Comparison of ENCODE assay signal across 8 cellular contexts in genomic region chr19:6125571-6125989, GRCh38. TPM values are rescaled to one million over a fixed set of nuclear protein-coding genes. Genes with fewer than 3 reads are reported as not detected.
DNase-seq lines count a peak whose midpoint lies in the region; ATAC-seq and TF ChIP-seq lines count a peak whose summit lies in the region.

No MANE protein-coding gene starts in this region.

- H3K27me3 ChIP-seq in SJSA1 (replicated peaks): no peaks in the 10 kb centered on the region

- H3K27ac Mint-ChIP-seq in glutamatergic neuron (ENCODE audit: unreplicated experiment): no peak overlapping the region

- peaks cover 3% of the 10 kb centered on the region for H3K9me3 Mint-ChIP-seq in glutamatergic neuron (ENCODE audit: unreplicated experiment)

- peaks cover 6% of the 10 kb centered on the region for H3K4me1 ChIP-seq in SJSA1 (replicated peaks)

- H3K4me3 Mint-ChIP-seq in glutamatergic neuron (ENCODE audit: unreplicated experiment): no peak overlapping the region

- H3K4me1 Mint-ChIP-seq in glutamatergic neuron (ENCODE audit: low read depth, unreplicated experiment): no peaks in the 10 kb centered on the region

- H3K9me3 ChIP-seq in SJSA1 (replicated peaks): peaks cover 3% of the 10 kb centered on the region; the same call in 1 of the 2 replicates

- no peaks in the 10 kb centered on the region for H3K36me3 ChIP-seq in SJSA1

- H3K36me3 Mint-ChIP-seq in glutamatergic neuron (ENCODE audit: unreplicated experiment): peaks cover 3% of the 10 kb centered on the region

- no peak overlapping the region for H3K4me3 ChIP-seq in SJSA1

- no peak overlapping the region for H3K27ac ChIP-seq in SJSA1

- peak; percentile 46 for DNase-seq in G401 (ENCODE audit: low spot score)
- peak; percentile 85 for DNase-seq in NAMALWA (ENCODE audit: low spot score)
- DNase-seq in SJSA1 (ENCODE audit: low read depth in 1 of 2, low spot score in 2 of 2): peak; percentile 56 to 58
- DNase-seq in activated effector memory CD4-positive, alpha-beta T cell treated with Interleukin-2 at 50 U/mL for 16 hours: peak; percentile 41
- peak; percentile 40 for DNase-seq in glutamatergic neuron
- DNase-seq in putamen (ENCODE audit: low spot score): peak; percentile 36

- TF ChIP-seq CTCF in glutamatergic neuron (IDR thresholded peaks at IDR 0.05; ENCODE audit: partially characterized antibody, unreplicated experiment): peak; percentile 83

- H3K27me3 Mint-ChIP-seq in glutamatergic neuron (ENCODE audit: unreplicated experiment): peaks cover 5% of the 10 kb centered on the region

- in situ Hi-C loops in G401 (cut with HindIII; ENCODE audit: low sequenced_read_pairs): no loop called here

- no peak for ATAC-seq in HG03521 (IDR thresholded peaks at IDR 0.05; ENCODE audit: unreplicated experiment)
- no peak for ATAC-seq in GM19035 (IDR thresholded peaks at IDR 0.05; ENCODE audit: unreplicated experiment)

RNA-seq across cellular contexts. Expression of gene ACSBG2, which starts 9.9 kb away (rescaled TPM):
- not detected in 2 replicates for total RNA-seq in G401 (2014; rRNA removed; shearing (Covaris generic))
- not detected in 2 replicates for total RNA-seq in SJSA1 (2014; rRNA removed; shearing (Covaris generic))
- not detected for total RNA-seq in glutamatergic neuron (ENCODE audit: unreplicated experiment)

RNA-seq across cellular contexts. Expression of gene RFX2, which starts 15.3 kb away (rescaled TPM):
- total RNA-seq in G401 (2014; rRNA removed; shearing (Covaris generic)): 3.1 and 4.2 TPM in 2 replicates
- 9.7 and 13.1 TPM in 2 replicates for total RNA-seq in SJSA1 (2014; rRNA removed; shearing (Covaris generic))
- total RNA-seq in glutamatergic neuron (ENCODE audit: unreplicated experiment): 4.3 TPM
